ENCODE assay signal across 8 cellular contexts in the genomic region with DNA sequence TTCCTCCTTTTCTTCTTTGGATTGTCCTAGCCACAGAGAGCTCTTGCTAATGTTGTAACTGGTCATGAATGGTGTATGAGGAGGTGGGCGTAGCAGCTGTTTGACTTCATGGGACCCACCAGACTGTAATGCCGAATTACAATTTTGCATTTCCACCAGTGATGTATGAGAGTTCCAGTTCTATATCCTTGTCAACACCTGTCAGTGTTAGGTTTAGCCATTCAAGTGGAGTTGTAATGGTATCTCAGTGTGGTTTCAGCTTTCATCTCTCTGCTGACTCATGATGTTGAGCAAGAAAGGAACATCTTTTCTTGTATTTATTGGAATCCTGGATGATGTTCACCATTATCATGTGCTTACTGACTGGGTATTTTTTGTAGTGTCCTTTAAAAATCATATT. TPM values are rescaled to one million over a fixed set of nuclear protein-coding genes. Genes with fewer than 3 reads are reported as not detected.
A peak's percentile ranks its signal among the peaks of the same experiment; 100 is the strongest.
DNase-seq lines count a peak whose midpoint lies in the region; ATAC-seq and TF ChIP-seq lines count a peak whose summit lies in the region.

No MANE protein-coding gene starts in this region.

- intact Hi-C loops in Right ventricle myocardium superior (cut with DNase I), result no loop called here

- POLR2A ChIA-PET in AG04450 (lab: Yijun Ruan, JAX) (interaction anchor here (0.6 kb wide), 1 partner anchor 9 kb away, joined by 3 read pairs; no protein-coding TSS in a partner anchor), GM10248 (lab: Yijun Ruan, JAX) (interaction anchor here (0.9 kb wide), 3 partner anchors 9 to 95 kb away, joined by 3 to 4 read pairs (median 3); no protein-coding TSS in a partner anchor)

- no peaks in the 10 kb centered on the region for H3K9me3 ChIP-seq in AG04450 (ENCODE audit: control insufficient read depth, insufficient read depth, low read length)

- peak overlapping the region; percentile 40 for H3K27ac ChIP-seq in AG04450 (ENCODE audit: low read depth, low read length)

- no peak for DNase-seq in AG04450 (ENCODE audit: low read depth, low spot score)
- peak; percentile 71 for DNase-seq in RPMI7951 (ENCODE audit: low read depth)
- DNase-seq in Right ventricle myocardium superior, result no peak
- DNase-seq in GM10248 (ENCODE audit: extremely low spot score), result no peak
- DNase-seq in NCI-H82 treated with DMSO at 0.1 percent for 48 hours (lab: John Stamatoyannopoulos, UW; ENCODE audit: unreplicated experiment), result no peak
- DNase-seq in KG1 (lab: John Stamatoyannopoulos, UW), result no peak

- CTCF ChIA-PET in AG04450 (lab: Charles Lee), result no interaction called here
- CTCF ChIA-PET in GM10248 (lab: Yijun Ruan, JAX), result interaction anchor here (1.0 to 1.3 kb wide), 4 partner anchors 13 to 183 kb away, joined by 3 to 4 read pairs (median 4); partner anchors contain the start of gene MRPL18

- peak; percentile 55 for ATAC-seq in GM18867 (IDR thresholded peaks at IDR 0.05; ENCODE audit: unreplicated experiment)
- peak; percentile 25 for ATAC-seq in HG03097 (IDR thresholded peaks at IDR 0.05; ENCODE audit: low FRiP score, unreplicated experiment)
- ATAC-seq in Right ventricle myocardium superior (ENCODE audit: poor library complexity), result peak; percentile 53

- H3K4me3 ChIP-seq in AG04450 (ENCODE audit: low read depth, low read length), result no peak overlapping the region

- no peaks in the 10 kb centered on the region for H3K27me3 ChIP-seq in AG04450 (ENCODE audit: control insufficient read depth, insufficient read depth, low read length)

- TF ChIP-seq CTCF in AG04450 (IDR thresholded peaks at IDR 0.05; ENCODE audit: low read depth, low read length) (no peak), GM10248 (IDR thresholded peaks at IDR 0.05; ENCODE audit: control extremely low read depth, extremely low read depth, low read depth, missing control alignments) (no peak)

RNA-seq across cellular contexts. Expression of gene IGF2R, which starts 5.1 kb away (rescaled TPM):
- polyA plus RNA-seq in AG04450 (2011; rRNA removed), result 40.9 and 59.4 TPM in 2 replicates
- polyA minus RNA-seq in AG04450 (2011; rRNA and poly(A)+ RNA removed), result 151 and 174 TPM in 2 replicates
- 32.4 and 36.2 TPM in 2 replicates for total RNA-seq in RPMI7951 (2014; rRNA removed; shearing (Covaris generic))
- 68.4 TPM for total RNA-seq in Right ventricle myocardium superior
